ENCODE assay signal across 28 cellular contexts in the genomic region with DNA sequence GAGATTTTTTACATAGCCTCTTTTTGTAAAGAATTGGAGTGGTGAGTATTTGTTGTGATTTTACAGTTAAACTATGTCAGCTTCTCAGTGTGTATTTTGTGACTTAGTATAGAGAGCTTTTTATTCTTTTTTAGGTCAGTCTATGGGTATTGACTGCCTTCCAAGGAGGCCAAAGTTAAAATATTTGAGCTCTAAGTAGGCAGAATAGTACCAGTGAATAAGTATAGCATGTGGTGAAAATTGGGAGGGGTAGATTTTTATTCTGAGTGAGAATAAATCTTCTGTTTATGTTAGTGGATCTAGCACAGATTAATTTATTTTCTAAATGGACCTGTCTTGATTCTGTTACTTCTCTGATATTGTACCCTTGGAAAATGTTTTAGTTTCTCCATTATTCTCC. TPM values are rescaled to one million over a fixed set of nuclear protein-coding genes. Genes with fewer than 3 reads are reported as not detected.
A peak's percentile ranks its signal among the peaks of the same experiment; 100 is the strongest.
DNase-seq lines count a peak whose midpoint lies in the region; ATAC-seq and TF ChIP-seq lines count a peak whose summit lies in the region.
"Had no signal": no experiment of that assay in that cellular context is flagged by ENCODE, and none has a peak within 500 bp of the region (broad histone marks: within the 10 kb centered on the region; RNA-seq: fewer than 3 reads in every experiment).

No MANE protein-coding gene starts in this region.

- H3K27ac ChIP-seq in mammary epithelial cell (ENCODE audit: insufficient read depth, low read depth, low read length) (peak overlapping the region; percentile 56), foreskin keratinocyte (peak overlapping the region; percentile 32)
- H3K27ac ChIP-seq: stomach had no signal

- H3K4me3 ChIP-seq in AG10803 (ENCODE audit: low read length) (no peak overlapping the region), mammary epithelial cell (replicated peaks in 1 of 3; ENCODE audit: insufficient read depth in 1 of 3, low read depth in 2 of 3, low read length in 3 of 3) (no peak overlapping the region)
- H3K4me3 ChIP-seq: stomach, transverse colon had no signal

- no peak for TF ChIP-seq CTCF in AG10803 (conservative IDR thresholded peaks at IDR 0.05; ENCODE audit: low read length)
- no peak for TF ChIP-seq CTCF in HFFc6 (IDR thresholded peaks at IDR 0.05)
- no peak for TF ChIP-seq CTCF in mammary epithelial cell (conservative IDR thresholded peaks at IDR 0.05 in 1 of 2, IDR thresholded peaks at IDR 0.05 in 1 of 2; ENCODE audit: extremely low read depth in 1 of 2, insufficient read depth in 1 of 2, low read depth in 1 of 2, low read length in 2 of 2)
- TF ChIP-seq CTCF in foreskin keratinocyte (conservative IDR thresholded peaks at IDR 0.05): no peak

- DNase-seq in AG10803 (ENCODE audit: low read depth) (peak; percentile 46), HFFc6 (no peak), mammary epithelial cell (no peak), foreskin keratinocyte (no peak), GM19238 (ENCODE audit: insufficient read length, low spot score) (no peak)
- no peak for DNase-seq in activated CD4-positive, alpha-beta T cell treated with anti-CD3 and anti-CD28 coated beads for 48 hours
- DNase-seq: activated CD4-positive, alpha-beta T cell treated with anti-CD3 and anti-CD28 coated beads for 36 hours; activated naive CD4-positive, alpha-beta T cell treated with Interleukin-2 at 50 U/mL for 16 hours; activated T-cell treated with anti-CD3 and anti-CD28 coated beads, Interleukin-2, amount 50 U/mL, for 4 hours; amygdala; CD4-positive, alpha-beta T cell; DMS 273 treated with DMSO at 0.1 percent for 48 hours; GOT3; Karpas-422; NCI-H1694; NCI-H2171; NCI-H524 treated with DMSO at 0.1 percent for 48 hours; NK-92 treated with Interleukin-12 subunit alpha and Interleukin-12 subunit beta, amount 100 ng/mL, for 24 hours; posterior cingulate gyrus; stomach; transverse colon had no signal

- H3K79me2 ChIP-seq in mammary epithelial cell (ENCODE audit: insufficient read depth, low read length): peaks cover 23% of the 10 kb centered on the region

- H3K36me3 ChIP-seq in mammary epithelial cell (ENCODE audit: insufficient read depth, low read length): no peaks in the 10 kb centered on the region
- H3K36me3 ChIP-seq: stomach had no signal

- no peak overlapping the region for H3K9ac ChIP-seq in mammary epithelial cell (ENCODE audit: insufficient read depth, low read length)

- H2AFZ ChIP-seq in mammary epithelial cell (ENCODE audit: low read depth, low read length): no peak overlapping the region

- peak overlapping the region; percentile 86 for H3K27ac Mint-ChIP-seq in HFFc6
- H3K27ac Mint-ChIP-seq: activated CD4-positive, alpha-beta T cell treated with anti-CD3 and anti-CD28 coated beads for 36 hours; CD4-positive, alpha-beta T cell; T-helper 1 cell treated with Interleukin-12 subunit alpha and Interleukin-12 subunit beta and Interleukin-4 antibody, amounts not matched to agents 30 μg/mL and 1 μg/mL, for 36 hours had no signal

- no peaks in the 10 kb centered on the region for H3K9me3 ChIP-seq in mammary epithelial cell (replicated peaks; ENCODE audit: insufficient read depth, low read length)
- H3K9me3 ChIP-seq: stomach had no signal

- in situ Hi-C loops in mammary epithelial cell (cut with MboI; ENCODE audit: low sequenced_read_pairs in 2 of 2): no loop called here

- dilution Hi-C loops in mammary epithelial cell (cut with HindIII; ENCODE audit: low sequenced_read_pairs): no loop called here

- ATAC-seq in foreskin keratinocyte: no peak
- ATAC-seq in HG02840 (IDR thresholded peaks at IDR 0.05; ENCODE audit: low FRiP score, unreplicated experiment): no peak
- ATAC-seq in GM21381 (IDR thresholded peaks at IDR 0.05; ENCODE audit: unreplicated experiment): no peak
- ATAC-seq: Panc1, sciatic nerve had no signal

- intact Hi-C loops in mammary epithelial cell (cut with micrococcal nuclease): loop anchor here (1.0 kb wide), 3 partner anchors 18 to 37 kb away; no protein-coding TSS in a partner anchor

- H3K4me1 ChIP-seq in mammary epithelial cell (ENCODE audit: insufficient read depth, low read length) (peaks cover 13% of the 10 kb centered on the region), foreskin keratinocyte (peaks cover 30% of the 10 kb centered on the region)

- no peaks in the 10 kb centered on the region for H3K27me3 Mint-ChIP-seq in HFFc6 (ENCODE audit: insufficient read depth)
- H3K27me3 Mint-ChIP-seq: activated CD4-positive, alpha-beta T cell treated with anti-CD3 and anti-CD28 coated beads for 36 hours; CD4-positive, alpha-beta T cell; central memory CD8-positive, alpha-beta T cell had no signal

- H3K4me3 Mint-ChIP-seq in HFFc6: no peak overlapping the region
- H3K4me3 Mint-ChIP-seq: activated CD4-positive, alpha-beta T cell treated with anti-CD3 and anti-CD28 coated beads for 36 hours; activated T-cell treated with anti-CD3 and anti-CD28 coated beads, Interleukin-2, amount 50 U/mL, for 4 hours; CD4-positive, alpha-beta T cell; central memory CD8-positive, alpha-beta T cell; neural crest cell; T-helper 1 cell treated with Interleukin-12 subunit alpha and Interleukin-12 subunit beta and Interleukin-4 antibody, amounts not matched to agents 30 μg/mL and 1 μg/mL, for 36 hours had no signal

- H3K27me3 ChIP-seq in mammary epithelial cell (ENCODE audit: insufficient read depth, low read length): no peaks in the 10 kb centered on the region
- H3K27me3 ChIP-seq in foreskin keratinocyte: no peaks in the 10 kb centered on the region
- H3K27me3 ChIP-seq: stomach, transverse colon had no signal

- H3K9me3 Mint-ChIP-seq in HFFc6: peaks cover 4% of the 10 kb centered on the region; the same call in 1 of the 2 replicates
- H3K9me3 Mint-ChIP-seq: central memory CD8-positive, alpha-beta T cell had no signal

- no TSS peak for BruUV-seq in mammary epithelial cell (replicated peaks; lab: Mats Ljungman, UMichigan)

- no peaks in the 10 kb centered on the region for H4K20me1 ChIP-seq in mammary epithelial cell (ENCODE audit: insufficient read depth, low read length)

- no peak overlapping the region for H3K4me2 ChIP-seq in mammary epithelial cell (ENCODE audit: insufficient read depth, low read depth, low read length)

- CTCF ChIA-PET in mammary epithelial cell (lab: Charles Lee; ENCODE audit: low non-redundant PET): no interaction called here

- peaks cover 53% of the 10 kb centered on the region for H3K4me1 Mint-ChIP-seq in HFFc6 (ENCODE audit: low read depth)
- H3K4me1 Mint-ChIP-seq: neural crest cell had no signal

- H3K36me3 Mint-ChIP-seq in HFFc6 (ENCODE audit: low read depth): peaks cover 18% of the 10 kb centered on the region

RNA-seq across cellular contexts. Expression of a gene that starts 37.5 kb away (rescaled TPM):
- 10 to 100 TPM; 16.5 to 32.2 (median 26.6) TPM for total RNA-seq in HFFc6 (2021; fragmentation: NEBNext Ultra II Directional; extraction: Animal tissue kit (Norgen Biotek cat#: 25700))
- total RNA-seq in mammary epithelial cell (10 to 100 TPM; 14.0 to 36.5 TPM), foreskin keratinocyte (29.7 and 38.8 TPM in 2 replicates)
- polyA plus RNA-seq in mammary epithelial cell (12.3 TPM), foreskin keratinocyte (7.3 and 8.2 TPM in 2 replicates)
- polyA minus RNA-seq in mammary epithelial cell: 24.9 TPM
